17 cellular contexts compared by ENCODE assay signal in the genomic region with DNA sequence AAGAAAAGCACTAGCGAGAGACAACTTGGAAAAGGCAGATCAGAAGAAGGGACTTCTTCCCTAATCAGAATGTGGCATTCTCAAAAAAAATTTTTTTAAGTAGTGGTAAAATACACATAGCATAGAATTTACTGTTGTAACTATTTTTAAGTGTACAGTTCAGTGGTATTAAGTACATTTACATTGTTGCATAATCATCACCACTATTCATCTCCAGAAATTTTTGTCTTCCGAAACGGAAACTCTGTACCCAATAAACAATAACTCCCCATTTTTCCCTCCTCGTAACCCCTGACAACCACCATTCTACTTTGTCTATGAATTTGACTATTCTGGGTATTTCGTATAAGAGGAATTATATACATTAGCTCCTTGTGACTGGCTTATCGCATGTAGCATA. TPM values are rescaled to one million over a fixed set of nuclear protein-coding genes. Genes with fewer than 3 reads are reported as not detected.
DNase-seq lines count a peak whose midpoint lies in the region; ATAC-seq, FAIRE-seq and TF ChIP-seq lines count a peak whose summit lies in the region.
"Had no signal": no experiment of that assay in that cellular context is flagged by ENCODE, and none has a peak within 500 bp of the region (broad histone marks: within the 10 kb centered on the region; RNA-seq: fewer than 3 reads in every experiment).

No MANE protein-coding gene starts in this region.

- intact Hi-C loops in HepG2 (cut with micrococcal nuclease; ENCODE audit: unreplicated experiment), result no loop called here
- intact Hi-C loops in right lobe of liver (cut with DNase I), result no loop called here
- intact Hi-C loops in cardiac septum (cut with DNase I), result no loop called here

- TF ChIP-seq CTCF in HepG2 (CRISPR knock-in tag; IDR thresholded peaks at IDR 0.05) (no peak), right lobe of liver (IDR thresholded peaks at IDR 0.05) (no peak), MM.1S (IDR thresholded peaks at IDR 0.05; ENCODE audit: low read length) (no peak)

- no peaks in the 10 kb centered on the region for H3K27me3 ChIP-seq in HepG2 (ENCODE audit: control insufficient read depth in 1 of 2, insufficient read depth in 2 of 2, low read length in 2 of 2)
- H3K27me3 ChIP-seq in right lobe of liver, result no peaks in the 10 kb centered on the region
- no peaks in the 10 kb centered on the region for H3K27me3 ChIP-seq in MM.1S (replicated peaks; ENCODE audit: insufficient read depth, low read length)
- H3K27me3 ChIP-seq: BE2C had no signal

- in situ Hi-C loops in HepG2 (cut with HindIII; ENCODE audit: extremely low pct_ligation_motif_present, low pct_unique_long_range_greater_than_20kb), result no loop called here

- peak overlapping the region; percentile 47 for H3K27ac Mint-ChIP-seq in activated T-helper 17 cell treated with anti-CD3 and anti-CD28 coated beads, Interleukin-2, amount 50 U/mL, for 72 hours

- no peak overlapping the region for H3K4me2 ChIP-seq in HepG2 (ENCODE audit: low read depth, low read length)
- no peak overlapping the region for H3K4me2 ChIP-seq in MM.1S (ENCODE audit: low read depth, low read length)

- H3K9me3 ChIP-seq in HepG2 (ENCODE audit: low read length) (no peaks in the 10 kb centered on the region), right lobe of liver (no peaks in the 10 kb centered on the region), MM.1S (replicated peaks; ENCODE audit: insufficient read depth, low read length) (no peaks in the 10 kb centered on the region)
- H3K9me3 ChIP-seq: BE2C, Caco-2, HAP-1 had no signal

- CTCF ChIA-PET in HepG2 (lab: Yijun Ruan, JAX; ENCODE audit: low intra/inter-chr PET ratio, low total read pairs), result no interaction called here

- no peaks in the 10 kb centered on the region for H4K20me1 ChIP-seq in HepG2 (ENCODE audit: insufficient read depth, low read length)
- H4K20me1 ChIP-seq in MM.1S (ENCODE audit: insufficient read depth, low read length), result no peaks in the 10 kb centered on the region

- no peak for TF ChIP-seq EP300 in HepG2 (IDR thresholded peaks at IDR 0.05; ENCODE audit: low read depth in 2 of 2, low read length in 2 of 2)
- TF ChIP-seq EP300 in HepG2 (CRISPR knock-in tag; IDR thresholded peaks at IDR 0.05; ENCODE audit: borderline replicate concordance), result no peak

- no peak overlapping the region for H3K9ac ChIP-seq in HepG2 (ENCODE audit: insufficient read depth, low read depth, low read length)
- H3K9ac ChIP-seq in MM.1S (ENCODE audit: low read length), result no peak overlapping the region

- H3K36me3 ChIP-seq in HepG2 (replicated peaks in 1 of 2; ENCODE audit: control insufficient read depth in 1 of 2, insufficient read depth in 2 of 2, low read length in 2 of 2), result peaks cover 5 to 17% of the 10 kb centered on the region in 2 experiments
- no peaks in the 10 kb centered on the region for H3K36me3 ChIP-seq in right lobe of liver
- H3K36me3 ChIP-seq in MM.1S (replicated peaks; ENCODE audit: insufficient read depth, low read length), result no peaks in the 10 kb centered on the region

- peaks cover 25% of the 10 kb centered on the region for H3K4me1 Mint-ChIP-seq in activated T-helper 17 cell treated with anti-CD3 and anti-CD28 coated beads, Interleukin-2, amount 50 U/mL, for 72 hours

- TF ChIP-seq RAD21 in HepG2 (CRISPR knock-in tag; IDR thresholded peaks at IDR 0.05), result no peak

- H3K4me1 ChIP-seq in HepG2 (ENCODE audit: insufficient read depth, low read length), result no peaks in the 10 kb centered on the region
- H3K4me1 ChIP-seq in right lobe of liver, result no peaks in the 10 kb centered on the region
- peaks cover 23% of the 10 kb centered on the region for H3K4me1 ChIP-seq in MM.1S (ENCODE audit: low read length)
- H3K4me1 ChIP-seq: Caco-2 had no signal

- peaks cover 76% of the 10 kb centered on the region for H3K36me3 Mint-ChIP-seq in activated T-helper 17 cell treated with anti-CD3 and anti-CD28 coated beads, Interleukin-2, amount 50 U/mL, for 72 hours (ENCODE audit: low read depth)

- H3K9me3 Mint-ChIP-seq in activated T-helper 17 cell treated with anti-CD3 and anti-CD28 coated beads, Interleukin-2, amount 50 U/mL, for 72 hours, result no peaks in the 10 kb centered on the region
- H3K9me3 Mint-ChIP-seq: CD8-positive, alpha-beta memory T cell had no signal

- POLR2A ChIA-PET in HepG2 (lab: Yijun Ruan, JAX), result no interaction called here

- no peak for DNase-seq in HepG2 (ENCODE audit: low spot score)
- DNase-seq in right lobe of liver, result no peak
- DNase-seq in MM.1S, result no peak
- DNase-seq in NCI-H187 treated with DMSO at 0.1 percent for 48 hours (lab: John Stamatoyannopoulos, UW), result no peak
- no peak for DNase-seq in effector CD4-positive, alpha-beta T cell
- DNase-seq in cardiac septum (ENCODE audit: low spot score), result no peak
- DNase-seq: BE2C; Caco-2; CD8-positive, alpha-beta memory T cell; DND-41; GF-D8 had no signal

- no peak for FAIRE-seq in HepG2 (lab: Jason Lieb, UNC)
- FAIRE-seq: A204.1, H1, HTR-8/SVneo had no signal

- H3K27ac ChIP-seq in HepG2 (ENCODE audit: extremely low read length, insufficient read depth, low read length) (no peak overlapping the region), right lobe of liver (no peak overlapping the region), MM.1S (ENCODE audit: low read length) (peak overlapping the region; percentile 65; the same call in 1 of the 2 replicates)

- ATAC-seq in HepG2 (no peak), right lobe of liver (no peak)
- no peak for ATAC-seq in activated T-helper 17 cell treated with anti-CD3 and anti-CD28 coated beads, Interleukin-2, amount 50 U/mL, for 72 hours (replicated peaks)

- H3K9me2 ChIP-seq in MM.1S (replicated peaks; ENCODE audit: insufficient read depth, low read length), result no peaks in the 10 kb centered on the region

- H3K4me3 ChIP-seq in HepG2 (replicated peaks in 1 of 3; ENCODE audit: insufficient read depth in 1 of 3, low read depth in 2 of 3, low read length in 3 of 3), result no peak overlapping the region
- H3K4me3 ChIP-seq in right lobe of liver, result no peak overlapping the region
- no peak overlapping the region for H3K4me3 ChIP-seq in MM.1S (ENCODE audit: low read length)
- H3K4me3 ChIP-seq: HAP-1 had no signal

- no TSS peak for BruUV-seq in HepG2 (replicated peaks; lab: Mats Ljungman, UMichigan)

- H3K4me3 Mint-ChIP-seq in activated T-helper 17 cell treated with anti-CD3 and anti-CD28 coated beads, Interleukin-2, amount 50 U/mL, for 72 hours, result no peak overlapping the region
- H3K4me3 Mint-ChIP-seq: CD8-positive, alpha-beta memory T cell had no signal

- no peaks in the 10 kb centered on the region for H3K27me3 Mint-ChIP-seq in activated T-helper 17 cell treated with anti-CD3 and anti-CD28 coated beads, Interleukin-2, amount 50 U/mL, for 72 hours
- H3K27me3 Mint-ChIP-seq: CD8-positive, alpha-beta memory T cell had no signal

- no peak for TF ChIP-seq POLR2A in HepG2 (IDR thresholded peaks at IDR 0.05; ENCODE audit: insufficient read depth in 1 of 2, low read depth in 2 of 2, low read length in 2 of 2)
- TF ChIP-seq POLR2A in right lobe of liver (IDR thresholded peaks at IDR 0.05), result no peak

- H3F3A ChIP-seq in MM.1S (ENCODE audit: insufficient read depth, low read length), result peaks cover 11% of the 10 kb centered on the region

- WGBS in HepG2 (ENCODE audit: low lambda C conversion rate), result 97% methylated on average over 6 of the region's 6 CpGs
- 90% methylated on average over 6 of the region's 6 CpGs for WGBS in right lobe of liver (ENCODE audit: insufficient coverage, low coverage, low lambda C conversion rate, missing lambda C conversion rate)

- H2AFZ ChIP-seq in HepG2 (ENCODE audit: low read length) (no peak overlapping the region), MM.1S (ENCODE audit: low read length) (no peak overlapping the region)

- H3K79me2 ChIP-seq in HepG2 (ENCODE audit: insufficient read depth, low read length) (peaks cover 24% of the 10 kb centered on the region), MM.1S (ENCODE audit: low read length) (peaks cover 58% of the 10 kb centered on the region)

RNA-seq across cellular contexts. Expression of a gene that starts 18.9 kb away (rescaled TPM):
- 175 and 204 TPM in 2 replicates for total RNA-seq in HepG2 (2016; rRNA removed; fragmentation: Illumina TruSeq; extraction: Trizol)
- total RNA-seq in HepG2 (2016; cell fraction: cytosol; rRNA removed; fragmentation: Illumina TruSeq; extraction: Trizol; ENCODE audit: low read depth), result 260 and 296 TPM in 2 replicates
- total RNA-seq in HepG2 (2016; cell fraction: insoluble cytoplasmic fraction; rRNA removed; fragmentation: Illumina TruSeq; extraction: Trizol), result 189 and 192 TPM in 2 replicates
- total RNA-seq in HepG2 (2016; cell fraction: membrane; rRNA removed; fragmentation: Illumina TruSeq; extraction: Trizol), result 531 and 570 TPM in 2 replicates
- total RNA-seq in HepG2 (2016; cell fraction: nucleus; rRNA removed; fragmentation: Illumina TruSeq; extraction: Trizol), result 102 and 120 TPM in 2 replicates
- 96.9 and 123 TPM in 2 replicates for polyA plus RNA-seq in HepG2 (2011; rRNA removed)
- polyA plus RNA-seq in HepG2 (2011; cell fraction: cytosol; rRNA removed), result 57.9 and 89.7 TPM in 2 replicates
- 22.0 and 27.5 TPM in 2 replicates for polyA plus RNA-seq in HepG2 (2011; cell fraction: nucleus; rRNA removed)
- 128 and 134 TPM in 2 replicates for polyA plus RNA-seq in HepG2 (2012)
- 385 and 459 TPM in 2 replicates for polyA plus RNA-seq in HepG2 (2016; cell fraction: cytosol; fragmentation: Illumina TruSeq; extraction: Trizol; ENCODE audit: low read depth)
- polyA plus RNA-seq in HepG2 (2016; cell fraction: insoluble cytoplasmic fraction; fragmentation: Illumina TruSeq; extraction: Trizol; ENCODE audit: low read depth), result 218 and 221 TPM in 2 replicates
- polyA plus RNA-seq in HepG2 (2016; cell fraction: membrane; fragmentation: Illumina TruSeq; extraction: Trizol; ENCODE audit: low read depth), result 534 and 554 TPM in 2 replicates
- polyA plus RNA-seq in HepG2 (2016; cell fraction: nucleus; fragmentation: Illumina TruSeq; extraction: Trizol; ENCODE audit: insufficient read depth, low read depth), result 143 and 144 TPM in 2 replicates
- 23.0 and 41.2 TPM in 2 replicates for polyA minus RNA-seq in HepG2 (2011; rRNA and poly(A)+ RNA removed; ENCODE audit: low replicate concordance)
- polyA minus RNA-seq in HepG2 (2011; cell fraction: cytosol; rRNA and poly(A)+ RNA removed), result 66.7 and 68.9 TPM in 2 replicates
- 50.9 and 56.4 TPM in 2 replicates for polyA minus RNA-seq in HepG2 (2011; cell fraction: nucleus; rRNA and poly(A)+ RNA removed)
- 10 to 100 TPM in 5 of 6 experiments, 1 to 10 TPM in 1; 9.6 to 29.3 (median 15.5) TPM for total RNA-seq in right lobe of liver
- 10 to 100 TPM; 70.7 to 95.7 TPM for total RNA-seq in activated T-helper 17 cell treated with anti-CD3 and anti-CD28 coated beads, Interleukin-2, amount 50 U/mL, for 72 hours
- total RNA-seq in cardiac septum, result 56.1 TPM

RNA-seq across cellular contexts. Expression of a gene that starts 34.1 kb away (rescaled TPM):
- not detected in 2 replicates for total RNA-seq in HepG2 (2016; rRNA removed; fragmentation: Illumina TruSeq; extraction: Trizol)
- not detected in 2 replicates for total RNA-seq in HepG2 (2016; cell fraction: cytosol; rRNA removed; fragmentation: Illumina TruSeq; extraction: Trizol; ENCODE audit: low read depth)
- total RNA-seq in HepG2 (2016; cell fraction: insoluble cytoplasmic fraction; rRNA removed; fragmentation: Illumina TruSeq; extraction: Trizol), result not detected in 2 replicates
- not detected in 2 replicates for total RNA-seq in HepG2 (2016; cell fraction: membrane; rRNA removed; fragmentation: Illumina TruSeq; extraction: Trizol)
- not detected in 2 replicates for total RNA-seq in HepG2 (2016; cell fraction: nucleus; rRNA removed; fragmentation: Illumina TruSeq; extraction: Trizol)
- polyA plus RNA-seq in HepG2 (2011; rRNA removed), result not detected in 2 replicates
- not detected in 2 replicates for polyA plus RNA-seq in HepG2 (2011; cell fraction: cytosol; rRNA removed)
- polyA plus RNA-seq in HepG2 (2011; cell fraction: nucleus; rRNA removed), result not detected in 2 replicates
- polyA plus RNA-seq in HepG2 (2012), result 0.19 and 0.24 TPM in 2 replicates
- polyA plus RNA-seq in HepG2 (2016; cell fraction: cytosol; fragmentation: Illumina TruSeq; extraction: Trizol; ENCODE audit: low read depth), result not detected in 2 replicates
- polyA plus RNA-seq in HepG2 (2016; cell fraction: insoluble cytoplasmic fraction; fragmentation: Illumina TruSeq; extraction: Trizol; ENCODE audit: low read depth), result not detected in 2 replicates
- not detected in 2 replicates for polyA plus RNA-seq in HepG2 (2016; cell fraction: membrane; fragmentation: Illumina TruSeq; extraction: Trizol; ENCODE audit: low read depth)
- not detected in 2 replicates for polyA plus RNA-seq in HepG2 (2016; cell fraction: nucleus; fragmentation: Illumina TruSeq; extraction: Trizol; ENCODE audit: insufficient read depth, low read depth)
- polyA minus RNA-seq in HepG2 (2011; rRNA and poly(A)+ RNA removed; ENCODE audit: low replicate concordance), result not detected in 2 replicates
- polyA minus RNA-seq in HepG2 (2011; cell fraction: cytosol; rRNA and poly(A)+ RNA removed), result not detected in 2 replicates
- not detected in 2 replicates for polyA minus RNA-seq in HepG2 (2011; cell fraction: nucleus; rRNA and poly(A)+ RNA removed)
- 10 to 100 TPM in 1 of 6 experiments, 1 to 10 TPM in 5; 1.9 to 20.5 (median 3.4) TPM for total RNA-seq in right lobe of liver
- under 1 TPM in 1 of 2 donors, not detected in 1; 0.45 TPM for total RNA-seq in activated T-helper 17 cell treated with anti-CD3 and anti-CD28 coated beads, Interleukin-2, amount 50 U/mL, for 72 hours
- total RNA-seq in cardiac septum, result 2.3 TPM
- total RNA-seq: Caco-2, H1 had no signal
- polyA plus RNA-seq: AG04450, H1 had no signal

RNA-seq across cellular contexts. Expression of a gene that starts 45.5 kb away (rescaled TPM):
- total RNA-seq in HepG2 (2016; rRNA removed; fragmentation: Illumina TruSeq; extraction: Trizol) (0.11 and 0.15 TPM in 2 replicates), right lobe of liver (under 1 TPM in 4 of 6 experiments, not detected in 2; 0.12 to 0.25 (median 0.17) TPM), cardiac septum (0.11 TPM)
- 0.09 and 0.10 TPM in 2 replicates for total RNA-seq in HepG2 (2016; cell fraction: cytosol; rRNA removed; fragmentation: Illumina TruSeq; extraction: Trizol; ENCODE audit: low read depth)
- 0.06 and 0.11 TPM in 2 replicates for total RNA-seq in HepG2 (2016; cell fraction: insoluble cytoplasmic fraction; rRNA removed; fragmentation: Illumina TruSeq; extraction: Trizol)
- total RNA-seq in HepG2 (2016; cell fraction: membrane; rRNA removed; fragmentation: Illumina TruSeq; extraction: Trizol), result 0.10 TPM in 1 of 2 replicates, not detected in the other
- total RNA-seq in HepG2 (2016; cell fraction: nucleus; rRNA removed; fragmentation: Illumina TruSeq; extraction: Trizol), result 0.40 and 0.50 TPM in 2 replicates
- 0.01 and 0.05 TPM in 2 replicates for polyA plus RNA-seq in HepG2 (2011; rRNA removed)
- polyA plus RNA-seq in HepG2 (2011; cell fraction: cytosol; rRNA removed), result 0.04 and 0.09 TPM in 2 replicates
- polyA plus RNA-seq in HepG2 (2011; cell fraction: nucleus; rRNA removed), result 0.06 and 0.10 TPM in 2 replicates
- polyA plus RNA-seq in HepG2 (2012), result 0.04 TPM in 1 of 2 replicates, not detected in the other
- polyA plus RNA-seq in HepG2 (2016; cell fraction: cytosol; fragmentation: Illumina TruSeq; extraction: Trizol; ENCODE audit: low read depth), result 0.05 TPM in 1 of 2 replicates, not detected in the other
- 0.08 TPM in 1 of 2 replicates, not detected in the other for polyA plus RNA-seq in HepG2 (2016; cell fraction: insoluble cytoplasmic fraction; fragmentation: Illumina TruSeq; extraction: Trizol; ENCODE audit: low read depth)
- polyA plus RNA-seq in HepG2 (2016; cell fraction: membrane; fragmentation: Illumina TruSeq; extraction: Trizol; ENCODE audit: low read depth), result 0.06 TPM in 1 of 2 replicates, not detected in the other
- 0.20 and 0.56 TPM in 2 replicates for polyA plus RNA-seq in HepG2 (2016; cell fraction: nucleus; fragmentation: Illumina TruSeq; extraction: Trizol; ENCODE audit: insufficient read depth, low read depth)
- 0.05 TPM in 1 of 2 replicates, not detected in the other for polyA minus RNA-seq in HepG2 (2011; rRNA and poly(A)+ RNA removed; ENCODE audit: low replicate concordance)
- polyA minus RNA-seq in HepG2 (2011; cell fraction: cytosol; rRNA and poly(A)+ RNA removed), result not detected in 2 replicates
- polyA minus RNA-seq in HepG2 (2011; cell fraction: nucleus; rRNA and poly(A)+ RNA removed), result 0.25 and 0.26 TPM in 2 replicates
- under 1 TPM; 0.16 to 0.28 TPM for total RNA-seq in activated T-helper 17 cell treated with anti-CD3 and anti-CD28 coated beads, Interleukin-2, amount 50 U/mL, for 72 hours
- total RNA-seq: Caco-2 had no signal
- polyA plus RNA-seq: AG04450; CD8-positive, alpha-beta memory T cell had no signal
